ENCODE assay signal across 1 cellular context in the genomic region with DNA sequence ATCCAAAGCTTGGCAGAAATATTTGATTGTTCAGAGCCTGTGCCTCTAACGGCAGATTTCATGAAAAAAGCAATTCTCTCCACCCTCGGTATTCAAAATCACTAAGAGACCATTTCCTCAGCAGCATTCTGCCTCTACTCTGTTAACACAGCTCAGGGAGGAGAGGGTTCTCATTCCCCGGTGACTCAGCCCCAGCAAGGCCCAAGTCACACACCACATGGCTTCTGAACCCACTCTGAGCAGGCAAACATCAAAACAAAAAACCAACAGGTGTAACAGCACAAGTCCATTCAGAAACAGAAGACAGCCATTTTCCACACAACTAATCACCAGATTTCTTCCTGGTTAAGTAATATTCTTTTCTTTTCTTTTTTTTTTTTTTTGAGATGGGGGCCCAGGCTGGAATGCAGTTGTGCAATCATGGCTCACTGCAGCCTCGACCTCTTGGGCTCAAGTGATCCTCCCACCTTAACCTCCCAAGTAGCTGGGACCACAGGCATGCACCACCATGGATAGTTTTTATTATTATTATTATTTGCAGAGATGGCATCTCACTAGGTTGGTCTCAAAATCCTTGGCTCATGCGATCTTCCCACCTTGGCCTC.
TF ChIP-seq lines count a peak whose summit lies in the region.

No MANE protein-coding gene starts in this region.

TF ChIP-seq in GM12878, 131 proteins besides CTCF, POLR2A, EP300 and RAD21 (continued from another document):
- TF ChIP-seq, protein P1, sequence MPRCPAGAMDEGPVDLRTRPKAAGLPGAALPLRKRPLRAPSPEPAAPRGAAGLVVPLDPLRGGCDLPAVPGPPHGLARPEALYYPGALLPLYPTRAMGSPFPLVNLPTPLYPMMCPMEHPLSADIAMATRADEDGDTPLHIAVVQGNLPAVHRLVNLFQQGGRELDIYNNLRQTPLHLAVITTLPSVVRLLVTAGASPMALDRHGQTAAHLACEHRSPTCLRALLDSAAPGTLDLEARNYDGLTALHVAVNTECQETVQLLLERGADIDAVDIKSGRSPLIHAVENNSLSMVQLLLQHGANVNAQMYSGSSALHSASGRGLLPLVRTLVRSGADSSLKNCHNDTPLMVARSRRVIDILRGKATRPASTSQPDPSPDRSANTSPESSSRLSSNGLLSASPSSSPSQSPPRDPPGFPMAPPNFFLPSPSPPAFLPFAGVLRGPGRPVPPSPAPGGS (IDR thresholded peaks at IDR 0.05; ENCODE audit: borderline replicate concordance, insufficient read depth, low read depth, low read length, poor library complexity, severe bottlenecking) = no peak
- no peak for TF ChIP-seq EED (IDR thresholded peaks at IDR 0.05; ENCODE audit: low read depth)
- peak; percentile 50; the same call in 1 of the 2 replicates for TF ChIP-seq YY1 (IDR thresholded peaks at IDR 0.05; ENCODE audit: low read depth, low read length)
- TF ChIP-seq ZNF384 (IDR thresholded peaks at IDR 0.05; ENCODE audit: borderline replicate concordance, low read depth, low read length) = 0 out of 2 replicates have a peak, but pooled peaks have one; percentile 7
- peak; percentile 82; the same call in 1 of the 2 replicates for TF ChIP-seq WRNIP1 (IDR thresholded peaks at IDR 0.05; ENCODE audit: borderline replicate concordance, low read depth, low read length)
- TF ChIP-seq MEF2B (IDR thresholded peaks at IDR 0.05; ENCODE audit: partially characterized antibody, poor library complexity, severe bottlenecking) = peak; percentile 7
- TF ChIP-seq, protein P2, sequence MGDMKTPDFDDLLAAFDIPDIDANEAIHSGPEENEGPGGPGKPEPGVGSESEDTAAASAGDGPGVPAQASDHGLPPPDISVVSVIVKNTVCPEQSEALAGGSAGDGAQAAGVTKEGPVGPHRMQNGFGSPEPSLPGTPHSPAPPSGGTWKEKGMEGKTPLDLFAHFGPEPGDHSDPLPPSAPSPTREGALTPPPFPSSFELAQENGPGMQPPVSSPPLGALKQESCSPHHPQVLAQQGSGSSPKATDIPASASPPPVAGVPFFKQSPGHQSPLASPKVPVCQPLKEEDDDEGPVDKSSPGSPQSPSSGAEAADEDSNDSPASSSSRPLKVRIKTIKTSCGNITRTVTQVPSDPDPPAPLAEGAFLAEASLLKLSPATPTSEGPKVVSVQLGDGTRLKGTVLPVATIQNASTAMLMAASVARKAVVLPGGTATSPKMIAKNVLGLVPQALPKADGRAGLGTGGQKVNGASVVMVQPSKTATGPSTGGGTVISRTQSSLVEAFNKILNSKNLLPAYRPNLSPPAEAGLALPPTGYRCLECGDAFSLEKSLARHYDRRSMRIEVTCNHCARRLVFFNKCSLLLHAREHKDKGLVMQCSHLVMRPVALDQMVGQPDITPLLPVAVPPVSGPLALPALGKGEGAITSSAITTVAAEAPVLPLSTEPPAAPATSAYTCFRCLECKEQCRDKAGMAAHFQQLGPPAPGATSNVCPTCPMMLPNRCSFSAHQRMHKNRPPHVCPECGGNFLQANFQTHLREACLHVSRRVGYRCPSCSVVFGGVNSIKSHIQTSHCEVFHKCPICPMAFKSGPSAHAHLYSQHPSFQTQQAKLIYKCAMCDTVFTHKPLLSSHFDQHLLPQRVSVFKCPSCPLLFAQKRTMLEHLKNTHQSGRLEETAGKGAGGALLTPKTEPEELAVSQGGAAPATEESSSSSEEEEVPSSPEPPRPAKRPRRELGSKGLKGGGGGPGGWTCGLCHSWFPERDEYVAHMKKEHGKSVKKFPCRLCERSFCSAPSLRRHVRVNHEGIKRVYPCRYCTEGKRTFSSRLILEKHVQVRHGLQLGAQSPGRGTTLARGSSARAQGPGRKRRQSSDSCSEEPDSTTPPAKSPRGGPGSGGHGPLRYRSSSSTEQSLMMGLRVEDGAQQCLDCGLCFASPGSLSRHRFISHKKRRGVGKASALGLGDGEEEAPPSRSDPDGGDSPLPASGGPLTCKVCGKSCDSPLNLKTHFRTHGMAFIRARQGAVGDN (IDR thresholded peaks at IDR 0.05) = peak; percentile 70; the same call in 1 of the 2 replicates
- no peak for TF ChIP-seq RCOR1 (conservative IDR thresholded peaks at IDR 0.05; ENCODE audit: low read depth, low read length)
- TF ChIP-seq, protein P3, sequence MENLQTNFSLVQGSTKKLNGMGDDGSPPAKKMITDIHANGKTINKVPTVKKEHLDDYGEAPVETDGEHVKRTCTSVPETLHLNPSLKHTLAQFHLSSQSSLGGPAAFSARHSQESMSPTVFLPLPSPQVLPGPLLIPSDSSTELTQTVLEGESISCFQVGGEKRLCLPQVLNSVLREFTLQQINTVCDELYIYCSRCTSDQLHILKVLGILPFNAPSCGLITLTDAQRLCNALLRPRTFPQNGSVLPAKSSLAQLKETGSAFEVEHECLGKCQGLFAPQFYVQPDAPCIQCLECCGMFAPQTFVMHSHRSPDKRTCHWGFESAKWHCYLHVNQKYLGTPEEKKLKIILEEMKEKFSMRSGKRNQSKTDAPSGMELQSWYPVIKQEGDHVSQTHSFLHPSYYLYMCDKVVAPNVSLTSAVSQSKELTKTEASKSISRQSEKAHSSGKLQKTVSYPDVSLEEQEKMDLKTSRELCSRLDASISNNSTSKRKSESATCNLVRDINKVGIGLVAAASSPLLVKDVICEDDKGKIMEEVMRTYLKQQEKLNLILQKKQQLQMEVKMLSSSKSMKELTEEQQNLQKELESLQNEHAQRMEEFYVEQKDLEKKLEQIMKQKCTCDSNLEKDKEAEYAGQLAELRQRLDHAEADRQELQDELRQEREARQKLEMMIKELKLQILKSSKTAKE (IDR thresholded peaks at IDR 0.05; ENCODE audit: low read depth, poor library complexity, severe bottlenecking) = no peak
- TF ChIP-seq TCF3 (IDR thresholded peaks at IDR 0.05; ENCODE audit: borderline replicate concordance, insufficient read depth, low read depth, low read length) = no peak
